Comparison of ENCODE assay signal across 32 cellular contexts in genomic region chr12:53736602-53737493, GRCh38. TPM values are rescaled to one million over a fixed set of nuclear protein-coding genes. Genes with fewer than 3 reads are reported as not detected.
DNase-seq lines count a peak whose midpoint lies in the region; ATAC-seq and TF ChIP-seq lines count a peak whose summit lies in the region.
"Had no signal": no experiment of that assay in that cellular context is flagged by ENCODE, and none has a peak within 500 bp of the region (broad histone marks: within the 10 kb centered on the region; RNA-seq: fewer than 3 reads in every experiment).

No MANE protein-coding gene starts in this region.

- peaks cover 25% of the 10 kb centered on the region for H3K4me1 Mint-ChIP-seq in CD4-positive, alpha-beta T cell (ENCODE audit: low read depth)

- H2AFZ ChIP-seq in neuronal stem cell (ENCODE audit: low read length), result no peak overlapping the region

- no peaks in the 10 kb centered on the region for H3K36me3 ChIP-seq in neuronal stem cell (replicated peaks in 1 of 2; ENCODE audit: control insufficient read depth in 2 of 2, insufficient read depth in 2 of 2, low read length in 2 of 2)
- H3K36me3 ChIP-seq: left ventricle myocardium inferior, MG63, SJSA1, upper lobe of right lung had no signal

- no peak overlapping the region for H4K91ac ChIP-seq in neuronal stem cell (ENCODE audit: low read depth, low read length, poor library complexity)

- peaks cover 5 to 27% of the 10 kb centered on the region in 2 donors for H3K4me1 ChIP-seq in neuronal stem cell (ENCODE audit: control insufficient read depth in 2 of 2, insufficient read depth in 1 of 2, low read depth in 1 of 2, low read length in 2 of 2)
- no peaks in the 10 kb centered on the region for H3K4me1 ChIP-seq in foreskin keratinocyte
- H3K4me1 ChIP-seq: A549 had no signal

- no peak for ATAC-seq in CD4-positive, alpha-beta T cell (ENCODE audit: poor library complexity)
- ATAC-seq in GM18517 (IDR thresholded peaks at IDR 0.05; ENCODE audit: unreplicated experiment), result no peak
- no peak for ATAC-seq in foreskin keratinocyte
- ATAC-seq: activated naive CD4-positive, alpha-beta T cell treated with anti-CD3 and anti-CD28 coated beads, Interleukin-2, amount 50 U/mL, for 72 hours; upper lobe of right lung had no signal

- H3K79me1 ChIP-seq in neuronal stem cell (ENCODE audit: low read depth, low read length), result no peaks in the 10 kb centered on the region

- H3K14ac ChIP-seq in neuronal stem cell (ENCODE audit: low read length), result no peak overlapping the region

- no peak overlapping the region for H2BK12ac ChIP-seq in neuronal stem cell (ENCODE audit: low read length)

- intact Hi-C loops in CD4-positive, alpha-beta T cell (cut with DNase I, micrococcal nuclease), result no loop called here

- no peak overlapping the region for H2BK15ac ChIP-seq in neuronal stem cell (ENCODE audit: low read length)

- WGBS in neuronal stem cell (ENCODE audit: extremely low coverage in 2 of 2, insufficient read length in 2 of 2, insufficient replicate concordance in 1 of 2), 2 donors, result no CpG with 5 or more reads among the region's 16 CpGs

- peak overlapping the region; percentile 6 for H3K18ac ChIP-seq in neuronal stem cell (ENCODE audit: low read length)

- no peaks in the 10 kb centered on the region for H3K36me3 Mint-ChIP-seq in CD4-positive, alpha-beta T cell (ENCODE audit: low read depth)
- H3K36me3 Mint-ChIP-seq: activated naive CD4-positive, alpha-beta T cell treated with anti-CD3 and anti-CD28 coated beads, Interleukin-2, amount 50 U/mL, for 72 hours; CD4-positive, alpha-beta memory T cell had no signal

- no peak overlapping the region for H3K27ac ChIP-seq in CD4-positive, alpha-beta T cell (ENCODE audit: low read depth, low read length)
- no peak overlapping the region for H3K27ac ChIP-seq in caudate nucleus (ENCODE audit: low read depth, low read length)
- no peak overlapping the region for H3K27ac ChIP-seq in neuronal stem cell (replicated peaks; ENCODE audit: low read length)
- H3K27ac ChIP-seq in foreskin keratinocyte, result no peak overlapping the region
- H3K27ac ChIP-seq: A549, coronary artery, epithelial cell of prostate, KMS-11, left ventricle myocardium inferior, RWPE1, SJSA1, upper lobe of right lung had no signal

- no peaks in the 10 kb centered on the region for H3K9me3 Mint-ChIP-seq in CD4-positive, alpha-beta T cell
- H3K9me3 Mint-ChIP-seq: activated CD4-positive, alpha-beta T cell treated with anti-CD3 and anti-CD28 coated beads, Interleukin-2, amount 10 ng/mL, durations not matched to agents 7 days and 5 days; activated naive CD4-positive, alpha-beta T cell treated with anti-CD3 and anti-CD28 coated beads, Interleukin-2, amount 50 U/mL, for 72 hours; CD4-positive, alpha-beta memory T cell had no signal

- peaks cover 38% of the 10 kb centered on the region for H3K27me3 Mint-ChIP-seq in CD4-positive, alpha-beta T cell

- TF ChIP-seq CTCF in CD4-positive, alpha-beta T cell (IDR thresholded peaks at IDR 0.05), result no peak
- TF ChIP-seq CTCF in foreskin keratinocyte (conservative IDR thresholded peaks at IDR 0.05), result no peak

- DNase-seq in CD4-positive, alpha-beta T cell, result no peak
- peak; percentile 60 for DNase-seq in NCI-H1694 (lab: John Stamatoyannopoulos, UW)
- DNase-seq in caudate nucleus (lab: John Stamatoyannopoulos, UW), result peak in 40 of 61 donors; percentile 21 to 94 (median 55)
- DNase-seq in neuronal stem cell (ENCODE audit: low spot score), result peak; percentile 69
- no peak for DNase-seq in NCI-H526 treated with DMSO at 0.1 percent for 48 hours (lab: John Stamatoyannopoulos, UW)
- no peak for DNase-seq in foreskin keratinocyte
- no peak for DNase-seq in GM19240 (ENCODE audit: insufficient read length, low spot score)
- DNase-seq: activated CD4-positive, alpha-beta T cell treated with anti-CD3 and anti-CD28 coated beads, Interleukin-2, amount 10 ng/mL, durations not matched to agents 7 days and 5 days; activated effector memory CD4-positive, alpha-beta T cell treated with Interleukin-2 at 50 U/mL for 16 hours; AML-193; CD4-positive, alpha-beta memory T cell; effector CD8-positive, alpha-beta T cell; left ventricle myocardium inferior; MG63; NCI-H1105 treated with DMSO at 0.1 percent for 48 hours; NCI-H2107; NCI-H446; stimulated activated CD4-positive, alpha-beta T cell treated with anti-CD3 and anti-CD28 coated beads, Interleukin-15, amount 100 ng/mL, for 24 hours; stimulated activated CD4-positive, alpha-beta T cell treated with anti-CD3 and anti-CD28 coated beads, Interleukin-4, amount 100 ng/mL, for 4 hours; T1000; upper lobe of right lung had no signal

- H2BK5ac ChIP-seq in neuronal stem cell (ENCODE audit: low read length), result no peak overlapping the region

- no peak overlapping the region for H3K23ac ChIP-seq in neuronal stem cell (ENCODE audit: low read depth, low read length, poor library complexity)

- no peak overlapping the region for H4K8ac ChIP-seq in neuronal stem cell (ENCODE audit: low read depth, low read length)

- no peaks in the 10 kb centered on the region for H3K9me3 ChIP-seq in CD4-positive, alpha-beta T cell (ENCODE audit: control insufficient read depth, low read length)
- peaks cover 0 to 2% of the 10 kb centered on the region in 2 donors for H3K9me3 ChIP-seq in neuronal stem cell (replicated peaks in 1 of 2; ENCODE audit: control insufficient read depth in 2 of 2, insufficient read depth in 1 of 2, low read depth in 1 of 2, low read length in 2 of 2)
- H3K9me3 ChIP-seq: A549, left ventricle myocardium inferior, MG63, SJSA1, upper lobe of right lung had no signal

- no peak overlapping the region for H3K4ac ChIP-seq in neuronal stem cell (ENCODE audit: low read length)

- no peak overlapping the region for H3K9ac ChIP-seq in neuronal stem cell (ENCODE audit: low read depth, low read length, poor library complexity)
- H3K9ac ChIP-seq: KMS-11 had no signal

- H3K27me3 ChIP-seq in CD4-positive, alpha-beta T cell (ENCODE audit: control insufficient read depth, insufficient read depth, low read length), result peaks cover 31% of the 10 kb centered on the region
- peaks cover 3 to 84% (median 40%) of the 10 kb centered on the region in 3 experiments for H3K27me3 ChIP-seq in neuronal stem cell (ENCODE audit: control insufficient read depth in 3 of 3, insufficient read depth in 3 of 3, low read depth in 1 of 3, low read length in 3 of 3)
- peaks cover 51% of the 10 kb centered on the region for H3K27me3 ChIP-seq in foreskin keratinocyte
- H3K27me3 ChIP-seq: MG63 had no signal

- POLR2A ChIA-PET in CD4-positive, alpha-beta T cell (lab: Charles Lee), result interaction anchor here (0.9 kb wide), 1 partner anchor 9 kb away, joined by 6 read pairs; the partner anchor contains the start of gene CALCOCO1

- peak overlapping the region; percentile 4 for H2AK5ac ChIP-seq in neuronal stem cell (ENCODE audit: low read depth, low read length)

- CTCF ChIA-PET in CD4-positive, alpha-beta T cell (lab: Charles Lee), result interaction anchor here (3.5 kb wide), 1 partner anchor 10 kb away, joined by 20 read pairs; no protein-coding TSS in a partner anchor

- H2BK120ac ChIP-seq in neuronal stem cell (ENCODE audit: low read depth, low read length), result no peak overlapping the region

- no peak overlapping the region for H3K4me2 ChIP-seq in neuronal stem cell (ENCODE audit: insufficient read depth, low read length, poor library complexity, severe bottlenecking)
- H3K4me2 ChIP-seq: A549, KMS-11 had no signal

- no peak overlapping the region for H3K4me3 ChIP-seq in neuronal stem cell (ENCODE audit: low read length in 2 of 2)
- H3K4me3 ChIP-seq: A549, coronary artery, left ventricle myocardium inferior, MG63, SJSA1, upper lobe of right lung had no signal

- H3K27ac Mint-ChIP-seq in CD4-positive, alpha-beta T cell, result no peak overlapping the region
- H3K27ac Mint-ChIP-seq: activated CD4-positive, alpha-beta T cell treated with anti-CD3 and anti-CD28 coated beads, Interleukin-2, amount 10 ng/mL, durations not matched to agents 7 days and 5 days; activated naive CD4-positive, alpha-beta T cell treated with anti-CD3 and anti-CD28 coated beads, Interleukin-2, amount 50 U/mL, for 72 hours had no signal

- peak overlapping the region; percentile 47 for H3K4me3 Mint-ChIP-seq in CD4-positive, alpha-beta T cell
- H3K4me3 Mint-ChIP-seq: activated CD4-positive, alpha-beta T cell treated with anti-CD3 and anti-CD28 coated beads, Interleukin-2, amount 10 ng/mL, durations not matched to agents 7 days and 5 days had no signal

RNA-seq across cellular contexts. Expression of gene CALCOCO1, which starts 9.6 kb away (rescaled TPM):
- total RNA-seq in CD4-positive, alpha-beta T cell, result 10 to 100 TPM; 66.8 to 69.3 TPM
- polyA plus RNA-seq in neuronal stem cell (2013, experiment 1 of 2), result 27.1 TPM
- 26.1 TPM for polyA plus RNA-seq in neuronal stem cell (2013, experiment 2 of 2)
- 31.5 and 51.5 TPM in 2 replicates for total RNA-seq in foreskin keratinocyte
- 23.0 and 32.1 TPM in 2 replicates for polyA plus RNA-seq in foreskin keratinocyte

RNA-seq across cellular contexts. Expression of gene CISTR, which starts 14.9 kb away (rescaled TPM):
- total RNA-seq in CD4-positive, alpha-beta T cell, result not detected
- 0.35 TPM for polyA plus RNA-seq in neuronal stem cell (2013, experiment 1 of 2)
- 0.35 TPM for polyA plus RNA-seq in neuronal stem cell (2013, experiment 2 of 2)
- total RNA-seq in foreskin keratinocyte, result not detected in 2 replicates
- not detected in 2 replicates for polyA plus RNA-seq in foreskin keratinocyte
- total RNA-seq: activated CD4-positive, alpha-beta T cell treated with anti-CD3 and anti-CD28 coated beads, Interleukin-2, amount 10 ng/mL, durations not matched to agents 7 days and 5 days; activated CD8-positive, alpha-beta memory T cell treated with anti-CD3 and anti-CD28 coated beads for 36 hours; activated naive CD4-positive, alpha-beta T cell treated with anti-CD3 and anti-CD28 coated beads, Interleukin-2, amount 50 U/mL, for 72 hours; CD4-positive, alpha-beta memory T cell; myocyte; omental fat pad; SJSA1; upper lobe of right lung had no signal
- polyA plus RNA-seq: A549; CD4-positive, alpha-beta memory T cell had no signal

Comparison
In these comparisons a context has a peak if more than half of its experiments do, and no peak if none do; other contexts are left out.
1. DNase-seq: peak in NCI-H1694 (single experiment), caudate nucleus (40 of 61) and neuronal stem cell (single experiment); none in CD4-positive, alpha-beta T cell (0 of 10), NCI-H526 treated with DMSO at 0.1 percent for 48 hours (single experiment), foreskin keratinocyte (0 of 2) and GM19240 (single experiment).